18 cellular contexts compared by ENCODE assay signal in genomic region chr1:178997428-178997827, GRCh38. TPM values are rescaled to one million over a fixed set of nuclear protein-coding genes. Genes with fewer than 3 reads are reported as not detected.
A peak's percentile ranks its signal among the peaks of the same experiment; 100 is the strongest.
DNase-seq lines count a peak whose midpoint lies in the region; ATAC-seq and TF ChIP-seq lines count a peak whose summit lies in the region.
"Had no signal": no experiment of that assay in that cellular context is flagged by ENCODE, and none has a peak within 500 bp of the region (broad histone marks: within the 10 kb centered on the region; RNA-seq: fewer than 3 reads in every experiment).

No MANE protein-coding gene starts in this region.

- peaks cover 0 to 12% (median 7%) of the 10 kb centered on the region in 4 donors for H3K9me3 ChIP-seq in esophagus muscularis mucosa

- no peaks in the 10 kb centered on the region for H3K4me1 Mint-ChIP-seq in activated T-cell treated with anti-CD3 and anti-CD28 coated beads, Interleukin-2, amount 50 U/mL, for 72 hours (ENCODE audit: low read depth)
- no peaks in the 10 kb centered on the region for H3K4me1 Mint-ChIP-seq in activated T-cell treated with anti-CD3 and anti-CD28 coated beads, Interleukin-2, amount 50 U/mL, for 4 hours (ENCODE audit: low read depth)

- peaks cover 3 to 13% (median 6%) of the 10 kb centered on the region in 4 donors for H3K4me1 ChIP-seq in esophagus muscularis mucosa
- H3K4me1 ChIP-seq: BLaER1 treated with 17β-estradiol and CSF1 and Interleukin-3, amounts not matched to agents 10 nM and 100 nM; Caco-2 had no signal

- H3K4me3 Mint-ChIP-seq in activated T-cell treated with anti-CD3 and anti-CD28 coated beads, Interleukin-2, amount 50 U/mL, for 72 hours = no peak overlapping the region
- H3K4me3 Mint-ChIP-seq in activated T-cell treated with anti-CD3 and anti-CD28 coated beads, Interleukin-2, amount 50 U/mL, for 4 hours = no peak overlapping the region
- H3K4me3 Mint-ChIP-seq: B cell; CD4-positive, alpha-beta T cell; CD8-positive, alpha-beta T cell had no signal

- TF ChIP-seq POLR2A in esophagus muscularis mucosa (IDR thresholded peaks at IDR 0.05; ENCODE audit: low read depth) = no peak

- H3K36me3 ChIP-seq in esophagus muscularis mucosa = no peaks in the 10 kb centered on the region
- H3K36me3 ChIP-seq: BLaER1 treated with 17β-estradiol and CSF1 and Interleukin-3, amounts not matched to agents 10 nM and 100 nM had no signal

- WGBS in esophagus muscularis mucosa = 81% methylated on average over 1 of the region's 1 CpG

- no peaks in the 10 kb centered on the region for H3K9me3 Mint-ChIP-seq in activated T-cell treated with anti-CD3 and anti-CD28 coated beads, Interleukin-2, amount 50 U/mL, for 72 hours
- H3K9me3 Mint-ChIP-seq in activated T-cell treated with anti-CD3 and anti-CD28 coated beads, Interleukin-2, amount 50 U/mL, for 4 hours = peaks cover 3% of the 10 kb centered on the region
- H3K9me3 Mint-ChIP-seq: CD4-positive, alpha-beta T cell had no signal

- DNase-seq in activated T-cell treated with anti-CD3 and anti-CD28 coated beads, Interleukin-2, amount 50 U/mL, for 72 hours = no peak
- no peak for DNase-seq in activated T-cell treated with anti-CD3 and anti-CD28 coated beads, Interleukin-2, amount 50 U/mL, for 4 hours
- peak; percentile 57 for DNase-seq in esophagus muscularis mucosa (ENCODE audit: extremely low spot score)
- no peak for DNase-seq in EL
- DNase-seq: 8988T; AML-193; Caco-2; Calu3; CD4-positive, alpha-beta T cell; CD8-positive, alpha-beta T cell; DMS79 treated with DMSO at 0.1 percent for 48 hours; GDM1 had no signal

- no peaks in the 10 kb centered on the region for H3K27me3 ChIP-seq in esophagus muscularis mucosa
- H3K27me3 ChIP-seq: BLaER1 treated with 17β-estradiol and CSF1 and Interleukin-3, amounts not matched to agents 10 nM and 100 nM had no signal

- intact Hi-C loops in esophagus muscularis mucosa (cut with DNase I) = no loop called here

- TF ChIP-seq CTCF in esophagus muscularis mucosa (IDR thresholded peaks at IDR 0.05) = no peak

- peak; percentile 31 to 94 for ATAC-seq in activated T-cell treated with anti-CD3 and anti-CD28 coated beads, Interleukin-2, amount 50 U/mL, for 72 hours (replicated peaks in 1 of 2)
- ATAC-seq in activated T-cell treated with anti-CD3 and anti-CD28 coated beads, Interleukin-2, amount 50 U/mL, for 4 hours = no peak
- ATAC-seq in HG02885 (IDR thresholded peaks at IDR 0.05; ENCODE audit: poor library complexity, unreplicated experiment) = no peak
- ATAC-seq: A549; CD8-positive, alpha-beta T cell; GM12878 had no signal

- H3K27ac Mint-ChIP-seq in activated T-cell treated with anti-CD3 and anti-CD28 coated beads, Interleukin-2, amount 50 U/mL, for 72 hours = no peak overlapping the region
- H3K27ac Mint-ChIP-seq: B cell; CD4-positive, alpha-beta T cell; CD8-positive, alpha-beta T cell had no signal

- H3K27me3 Mint-ChIP-seq in activated T-cell treated with anti-CD3 and anti-CD28 coated beads, Interleukin-2, amount 50 U/mL, for 72 hours (ENCODE audit: low read depth) = no peaks in the 10 kb centered on the region
- H3K27me3 Mint-ChIP-seq in activated T-cell treated with anti-CD3 and anti-CD28 coated beads, Interleukin-2, amount 50 U/mL, for 4 hours (ENCODE audit: low read depth) = peaks cover 6% of the 10 kb centered on the region
- H3K27me3 Mint-ChIP-seq: B cell had no signal

- peaks cover 0 to 2% of the 10 kb centered on the region in 2 donors for H3K36me3 Mint-ChIP-seq in activated T-cell treated with anti-CD3 and anti-CD28 coated beads, Interleukin-2, amount 50 U/mL, for 72 hours (ENCODE audit: insufficient read depth in 2 of 2)
- no peaks in the 10 kb centered on the region for H3K36me3 Mint-ChIP-seq in activated T-cell treated with anti-CD3 and anti-CD28 coated beads, Interleukin-2, amount 50 U/mL, for 4 hours (ENCODE audit: insufficient read depth)
- H3K36me3 Mint-ChIP-seq: CD8-positive, alpha-beta T cell had no signal

- H3K4me3 ChIP-seq in esophagus muscularis mucosa = no peak overlapping the region
- H3K4me3 ChIP-seq: A549; BLaER1 treated with 17β-estradiol and CSF1 and Interleukin-3, amounts not matched to agents 10 nM and 100 nM; GM12878 had no signal

- no peak overlapping the region for H3K27ac ChIP-seq in esophagus muscularis mucosa (replicated peaks in 1 of 4)
- H3K27ac ChIP-seq: A549; BLaER1 treated with 17β-estradiol and CSF1 and Interleukin-3, amounts not matched to agents 10 nM and 100 nM; C4-2B had no signal

- TF ChIP-seq EP300 in esophagus muscularis mucosa (IDR thresholded peaks at IDR 0.05) = no peak

RNA-seq across cellular contexts. Expression of gene FAM20B, which starts 28.3 kb away (rescaled TPM):
- 10 to 100 TPM; 30.3 to 33.6 TPM for total RNA-seq in activated T-cell treated with anti-CD3 and anti-CD28 coated beads, Interleukin-2, amount 50 U/mL, for 72 hours
- 10 to 100 TPM; 35.1 to 37.9 (median 35.7) TPM for total RNA-seq in activated T-cell treated with anti-CD3 and anti-CD28 coated beads, Interleukin-2, amount 50 U/mL, for 4 hours
- total RNA-seq in esophagus muscularis mucosa = 10 to 100 TPM; 63.8 to 83.5 (median 66.5) TPM

Comparison
In these comparisons a context has a peak if more than half of its experiments do, and no peak if none do; other contexts are left out.
1. ATAC-seq: peak in activated T-cell treated with anti-CD3 and anti-CD28 coated beads, Interleukin-2, amount 50 U/mL, for 72 hours (2 of 2); none in activated T-cell treated with anti-CD3 and anti-CD28 coated beads, Interleukin-2, amount 50 U/mL, for 4 hours (0 of 2) and HG02885 (single experiment).